Comparison of ENCODE assay signal across 24 cellular contexts in the genomic region with DNA sequence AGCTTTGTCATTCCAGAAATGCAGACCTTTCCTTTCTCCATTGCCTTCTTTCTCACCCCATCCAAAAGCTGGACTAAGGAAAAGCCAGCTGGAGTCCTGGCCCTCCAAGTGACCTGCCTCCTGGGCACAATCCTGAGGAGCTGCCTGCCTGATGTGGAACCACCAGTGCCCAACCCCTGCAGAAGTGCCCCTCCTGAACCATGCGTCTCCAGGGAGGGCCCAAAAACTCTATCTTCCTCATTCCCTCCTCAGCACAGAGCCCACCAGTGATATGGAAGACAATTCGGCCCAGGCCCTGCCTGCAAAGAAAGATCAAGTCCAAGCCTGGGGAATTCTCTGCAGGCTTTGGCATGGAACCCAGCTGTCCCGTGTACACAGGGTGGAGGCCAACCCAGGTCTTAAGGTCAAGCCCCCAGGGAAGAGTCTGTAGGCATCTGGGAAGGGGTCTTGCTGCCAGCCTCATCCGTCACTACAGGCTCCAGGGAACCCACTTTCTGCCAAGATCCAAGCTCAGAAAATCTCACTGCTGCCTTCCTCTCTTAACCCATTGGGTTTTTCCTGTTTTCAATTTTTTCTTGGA. TPM values are rescaled to one million over a fixed set of nuclear protein-coding genes. Genes with fewer than 3 reads are reported as not detected.
DNase-seq lines count a peak whose midpoint lies in the region; ATAC-seq, FAIRE-seq and TF ChIP-seq lines count a peak whose summit lies in the region.
"Had no signal": no experiment of that assay in that cellular context is flagged by ENCODE, and none has a peak within 500 bp of the region (broad histone marks: within the 10 kb centered on the region; RNA-seq: fewer than 3 reads in every experiment).

No MANE protein-coding gene starts in this region.

- H3K4me1 ChIP-seq in Peyer's patch (peaks cover 0 to 20% (median 12%) of the 10 kb centered on the region in 4 donors), GM12878 (ENCODE audit: control insufficient read depth, insufficient read depth, low read length) (no peaks in the 10 kb centered on the region; the same call in 1 of the 2 replicates), spleen (peaks cover 10 to 27% (median 25%) of the 10 kb centered on the region in 6 donors)

- in situ Hi-C loops in GM12878 (cut with MboI) (loop anchor here (5.0 to 10.0 kb wide), 2 partner anchors 825 to 1443 kb away; no protein-coding TSS in a partner anchor), GM13976 (cut with MboI; ENCODE audit: low sequenced_read_pairs, unreplicated experiment) (no loop called here)

- H3K79me2 ChIP-seq in GM12878 (ENCODE audit: control insufficient read depth, insufficient read depth, low read length) = no peaks in the 10 kb centered on the region

- intact Hi-C loops in GM12878 (cut with micrococcal nuclease; ENCODE audit: unreplicated experiment) (loop anchor here (5.0 to 10.0 kb wide), 2 partner anchors 585 to 823 kb away; no protein-coding TSS in a partner anchor), spleen (cut with DNase I; ENCODE audit: low total_unique reads) (loop anchor here (10.0 kb wide), 1 partner anchor 585 kb away; no protein-coding TSS in a partner anchor)

- peak in 2 of 3 donors; percentile 9 to 17 for DNase-seq in Peyer's patch
- DNase-seq in GM12878 (ENCODE audit: low read depth, low spot score) = no peak
- DNase-seq in islet precursor cell = peak; percentile 37
- peak; percentile 61 for DNase-seq in spleen
- no peak for DNase-seq in GM13976 (ENCODE audit: low spot score)
- DNase-seq in DMS114 treated with DMSO at 0.1 percent for 48 hours (lab: John Stamatoyannopoulos, UW; ENCODE audit: unreplicated experiment) = no peak
- DNase-seq in AG20443 (ENCODE audit: low spot score) = no peak
- DNase-seq: CD4-positive, alpha-beta memory T cell; DMS 273 treated with DMSO at 0.1 percent for 48 hours; Kasumi-1; NCI-H1417; NCI-H1694 treated with DMSO at 0.1 percent for 48 hours; NCI-H446; NCI-H526; OCI-M1 had no signal

- SMC1A ChIA-PET in GM12878 (lab: Charles Lee; ENCODE audit: uncharacterized antibody, unreplicated experiment) = interaction anchor here (0.7 to 1.1 kb wide), 2 partner anchors 21 to 1752 kb away, joined by 3 read pairs; no protein-coding TSS in a partner anchor

- no peaks in the 10 kb centered on the region for H3K9me3 ChIP-seq in Peyer's patch
- H3K9me3 ChIP-seq in GM12878 (replicated peaks; ENCODE audit: control insufficient read depth, insufficient read depth, low read length) = no peaks in the 10 kb centered on the region
- no peaks in the 10 kb centered on the region for H3K9me3 ChIP-seq in spleen
- H3K9me3 ChIP-seq: BLaER1 treated with 17β-estradiol and CSF1 and Interleukin-3, amounts not matched to agents 10 nM and 100 nM; Caco-2; SJSA1 had no signal

- H3K27me3 ChIP-seq in Peyer's patch = peaks cover 0 to 10% of the 10 kb centered on the region in 2 donors
- peaks cover 10 to 13% of the 10 kb centered on the region in 2 experiments; a peak in 3 of 4 replicates for H3K27me3 ChIP-seq in GM12878 (replicated peaks in 1 of 2; ENCODE audit: control insufficient read depth in 2 of 2, insufficient read depth in 2 of 2, low read length in 1 of 2)
- peaks cover 7 to 90% (median 41%) of the 10 kb centered on the region in 7 donors for H3K27me3 ChIP-seq in spleen (replicated peaks in 1 of 7)

- no peak for TF ChIP-seq RAD21 in GM12878 (IDR thresholded peaks at IDR 0.05; ENCODE audit: insufficient read depth, low read depth, low read length)

- RAD21 ChIA-PET in GM12878 (lab: Charles Lee; ENCODE audit: unreplicated experiment) = no interaction called here

- CTCF ChIA-PET in GM12878 (lab: Yijun Ruan, JAX) = interaction anchor here (0.6 to 2.2 kb wide), 4 partner anchors 8 to 215 kb away, joined by 3 to 4 read pairs (median 4); no protein-coding TSS in a partner anchor

- no peak overlapping the region for H3K4me2 ChIP-seq in GM12878 (ENCODE audit: control insufficient read depth, insufficient read depth)
- H3K4me2 ChIP-seq: BLaER1 treated with 17β-estradiol and CSF1 and Interleukin-3, amounts not matched to agents 10 nM and 100 nM had no signal

- H4K20me1 ChIP-seq in GM12878 (ENCODE audit: control insufficient read depth, insufficient read depth) = peaks cover 4% of the 10 kb centered on the region; the same call in 1 of the 2 replicates

- WGBS in GM12878 (ENCODE audit: insufficient coverage, insufficient replicate concordance, low lambda C conversion rate, missing lambda C conversion rate) = 30% methylated on average over 4 of the region's 4 CpGs
- WGBS in spleen, 5 donors = 71 to 91% (median 81%) methylated on average over 4 of the region's 4 CpGs

- no peak for TF ChIP-seq EP300 in GM12878 (IDR thresholded peaks at IDR 0.05; ENCODE audit: borderline replicate concordance in 1 of 2, control insufficient read depth in 1 of 2, low read depth in 2 of 2, low read length in 2 of 2)

- no peak overlapping the region for H3K9ac ChIP-seq in GM12878 (ENCODE audit: control insufficient read depth, insufficient read depth, low read length)
- H3K9ac ChIP-seq: BLaER1 treated with 17β-estradiol and CSF1 and Interleukin-3, amounts not matched to agents 10 nM and 100 nM had no signal

- H3K27ac ChIP-seq in Peyer's patch = no peak overlapping the region
- H3K27ac ChIP-seq in GM12878 (ENCODE audit: control insufficient read depth, insufficient read depth) = no peak overlapping the region
- H3K27ac ChIP-seq in spleen = no peak overlapping the region
- H3K27ac ChIP-seq: BLaER1 treated with 17β-estradiol and CSF1 and Interleukin-3, amounts not matched to agents 10 nM and 100 nM; SJSA1 had no signal

- no peak for FAIRE-seq in GM12878 (lab: Jason Lieb, UNC)
- FAIRE-seq: GM12892, GM18507, H1 had no signal

- H3K36me3 ChIP-seq in Peyer's patch (no peaks in the 10 kb centered on the region), GM12878 (ENCODE audit: control insufficient read depth in 2 of 2, insufficient read depth in 2 of 2, low read length in 1 of 2) (no peaks in the 10 kb centered on the region; a peak in 1 of 4 replicates), spleen (no peaks in the 10 kb centered on the region)
- H3K36me3 ChIP-seq: BLaER1 treated with 17β-estradiol and CSF1 and Interleukin-3, amounts not matched to agents 10 nM and 100 nM; SJSA1 had no signal

- H3K4me3 ChIP-seq in Peyer's patch = no peak overlapping the region
- no peak overlapping the region for H3K4me3 ChIP-seq in GM12878
- no peak overlapping the region for H3K4me3 ChIP-seq in spleen
- H3K4me3 ChIP-seq: BLaER1 treated with 17β-estradiol and CSF1 and Interleukin-3, amounts not matched to agents 10 nM and 100 nM; SJSA1 had no signal

- POLR2A ChIA-PET in GM12878 (lab: Charles Lee) = no interaction called here

- TF ChIP-seq CTCF in Peyer's patch (IDR thresholded peaks at IDR 0.05) = no peak
- no peak for TF ChIP-seq CTCF in GM12878 (IDR thresholded peaks at IDR 0.05 in 2 of 3, conservative IDR thresholded peaks at IDR 0.05 in 1 of 3; ENCODE audit: control insufficient read depth in 2 of 3, extremely low read depth in 1 of 3, insufficient read depth in 1 of 3, low read depth in 3 of 3, low read length in 3 of 3)
- TF ChIP-seq CTCF in spleen (IDR thresholded peaks at IDR 0.05 in 8 of 11, conservative IDR thresholded peaks at IDR 0.05 in 3 of 11) = no peak
- no peak for TF ChIP-seq CTCF in GM13976 (IDR thresholded peaks at IDR 0.05; ENCODE audit: borderline replicate concordance, control extremely low read depth, extremely low read depth, insufficient read depth, missing control alignments)

- TF ChIP-seq POLR2A in Peyer's patch (IDR thresholded peaks at IDR 0.05) (no peak), GM12878 (IDR thresholded peaks at IDR 0.05; ENCODE audit: low read depth, low read length) (no peak), spleen (IDR thresholded peaks at IDR 0.05) (no peak)

- TSS peak; percentile 51 for BruUV-seq in GM12878 (replicated peaks; lab: Mats Ljungman, UMichigan)

- ATAC-seq in GM12878 = no peak
- no peak for ATAC-seq in GM18909 (IDR thresholded peaks at IDR 0.05; ENCODE audit: poor library complexity, unreplicated experiment)
- ATAC-seq: Right ventricle myocardium inferior had no signal

- no peak overlapping the region for H2AFZ ChIP-seq in GM12878 (ENCODE audit: control insufficient read depth, low read depth, low read length)

RNA-seq across cellular contexts. Expression of a gene that starts 3.5 kb away (rescaled TPM):
- total RNA-seq in Peyer's patch = 10 to 100 TPM in 1 of 4 donors, 1 to 10 TPM in 2, under 1 TPM in 1; 0.35 to 10.7 (median 1.3) TPM
- 3.4 and 3.5 TPM in 2 replicates for total RNA-seq in GM12878 (2013; cell fraction: nucleolus; rRNA removed)
- 0.11 and 0.23 TPM in 2 replicates for total RNA-seq in GM12878 (2014; rRNA removed)
- 0.04 and 0.05 TPM in 2 replicates for total RNA-seq in GM12878 (2014; rRNA removed; fragmentation: Illumina TruSeq; extraction: Trizol)
- total RNA-seq in GM12878 (2021) = 0.08 TPM in 1 of 2 replicates, not detected in the other
- polyA plus RNA-seq in GM12878 (2011; ENCODE audit: low read depth) = 0.12 TPM
- polyA plus RNA-seq in GM12878 (2011; rRNA removed) = 0.29 and 0.62 TPM in 2 replicates
- polyA plus RNA-seq in GM12878 (2011; cell fraction: cytosol; rRNA removed) = 0.46 and 0.59 TPM in 2 replicates
- 0.97 and 1.3 TPM in 2 replicates for polyA plus RNA-seq in GM12878 (2011; cell fraction: nucleus; rRNA removed)
- 0.28 and 0.35 TPM in 2 replicates for polyA plus RNA-seq in GM12878 (2012)
- polyA plus RNA-seq in GM12878 (2014; fragmentation: Illumina TruSeq; extraction: Trizol) = 0.05 TPM in 1 of 2 replicates, not detected in the other
- polyA plus RNA-seq in GM12878 (2014; fragmentation: Nextera tagmentation; extraction: Ambion mirVana) = not detected
- 0.04 and 0.05 TPM in 2 replicates for polyA plus RNA-seq in GM12878 (2014; rRNA removed)
- not detected for polyA plus RNA-seq in GM12878 (2016; fragmentation: Nextera tagmentation; extraction: Ambion mirVana)
- polyA minus RNA-seq in GM12878 (2011; rRNA and poly(A)+ RNA removed) = 2.4 TPM in 2 replicates
- 0.31 and 0.80 TPM in 2 replicates for polyA minus RNA-seq in GM12878 (2011; cell fraction: cytosol; rRNA and poly(A)+ RNA removed)
- 3.1 and 3.7 TPM in 2 replicates for polyA minus RNA-seq in GM12878 (2011; cell fraction: nucleus; rRNA and poly(A)+ RNA removed)
- under 1 TPM in 4 of 7 donors, not detected in 3; 0.10 to 0.42 (median 0.17) TPM for total RNA-seq in spleen
- under 1 TPM in 2 of 3 donors, not detected in 1; 0.06 to 0.18 TPM for polyA plus RNA-seq in spleen
- total RNA-seq: CD4-positive, alpha-beta memory T cell; MCF 10A had no signal
- polyA plus RNA-seq: CD4-positive, alpha-beta memory T cell had no signal

Comparison
In these comparisons a context has a peak if more than half of its experiments do, and no peak if none do; other contexts are left out.
1. DNase-seq: peak in Peyer's patch (2 of 3), islet precursor cell (single experiment) and spleen (single experiment); none in GM12878 (single experiment), GM13976 (single experiment), DMS114 treated with DMSO at 0.1 percent for 48 hours (single experiment) and AG20443 (single experiment).